25 cellular contexts compared by ENCODE assay signal in genomic region chr9:37031902-37032301, GRCh38. TPM values are rescaled to one million over a fixed set of nuclear protein-coding genes. Genes with fewer than 3 reads are reported as not detected.
DNase-seq lines count a peak whose midpoint lies in the region; ATAC-seq and TF ChIP-seq lines count a peak whose summit lies in the region.
"Had no signal": no experiment of that assay in that cellular context is flagged by ENCODE, and none has a peak within 500 bp of the region (broad histone marks: within the 10 kb centered on the region; RNA-seq: fewer than 3 reads in every experiment).

No MANE protein-coding gene starts in this region.

- H3K4me3 Mint-ChIP-seq in CD14-positive monocyte (peak overlapping the region; percentile 31 to 53), naive B cell (peak overlapping the region; percentile 90 to 100 (median 97))
- H3K4me3 Mint-ChIP-seq: central memory CD8-positive, alpha-beta T cell had no signal

- TF ChIP-seq POLR2A in upper lobe of left lung (IDR thresholded peaks at IDR 0.05): no peak

- peak overlapping the region; percentile 94 for H3K9ac ChIP-seq in OCI-LY1 (ENCODE audit: low read length)

- peak overlapping the region; percentile 88 for H3K4me2 ChIP-seq in OCI-LY1 (ENCODE audit: low read length)

- H3K4me1 Mint-ChIP-seq in CD14-positive monocyte (peaks cover 55% of the 10 kb centered on the region), naive B cell (peaks cover 62 to 76% (median 63%) of the 10 kb centered on the region in 3 donors)

- peaks cover 5% of the 10 kb centered on the region; the same call in 1 of the 2 replicates for H3F3A ChIP-seq in OCI-LY1 (ENCODE audit: insufficient read depth, low read length)

- no peaks in the 10 kb centered on the region for H3K36me3 ChIP-seq in OCI-LY1 (ENCODE audit: insufficient read depth, low read length)
- no peaks in the 10 kb centered on the region for H3K36me3 ChIP-seq in effector memory CD4-positive, alpha-beta T cell (ENCODE audit: control insufficient read depth, insufficient read depth, low read length)
- no peaks in the 10 kb centered on the region for H3K36me3 ChIP-seq in upper lobe of left lung
- H3K36me3 ChIP-seq: HAP-1, left ventricle myocardium inferior, neutrophil had no signal

- ATAC-seq in naive B cell (ENCODE audit: low read depth in 2 of 2) (no peak), GM21526 (IDR thresholded peaks at IDR 0.05; ENCODE audit: low FRiP score, unreplicated experiment) (no peak), upper lobe of left lung (ENCODE audit: low FRiP score in 2 of 2) (no peak)
- ATAC-seq: activated CD4-positive, CD25-positive, alpha-beta regulatory T cell treated with anti-CD3 and anti-CD28 coated beads, Interleukin-2, amount 50 U/mL, for 24 hours; right cardiac atrium had no signal

- H3K27me3 ChIP-seq in OCI-LY1 (ENCODE audit: insufficient read depth, low read length) (no peaks in the 10 kb centered on the region), upper lobe of left lung (peaks cover 4 to 95% (median 65%) of the 10 kb centered on the region in 4 donors)
- H3K27me3 ChIP-seq in effector memory CD4-positive, alpha-beta T cell (replicated peaks; ENCODE audit: control insufficient read depth, insufficient read depth, low read length, poor library complexity, severe bottlenecking): peaks cover 97% of the 10 kb centered on the region

- H4K20me1 ChIP-seq in OCI-LY1 (ENCODE audit: insufficient read depth, low read length): no peaks in the 10 kb centered on the region

- H3K36me3 Mint-ChIP-seq in CD14-positive monocyte (peaks cover 12 to 13% of the 10 kb centered on the region in 2 donors), naive B cell (peaks cover 6 to 15% of the 10 kb centered on the region in 2 donors)

- peaks cover 78% of the 10 kb centered on the region for H3K4me1 ChIP-seq in OCI-LY1 (ENCODE audit: insufficient read depth, low read length, severe bottlenecking)
- peaks cover 54% of the 10 kb centered on the region for H3K4me1 ChIP-seq in effector memory CD4-positive, alpha-beta T cell (ENCODE audit: control insufficient read depth, insufficient read depth, low read length, poor library complexity, severe bottlenecking)
- peaks cover 42 to 56% (median 49%) of the 10 kb centered on the region in 4 donors for H3K4me1 ChIP-seq in upper lobe of left lung

- H3K27ac ChIP-seq in OCI-LY1 (ENCODE audit: low read depth, low read length, poor library complexity, severe bottlenecking) (peak overlapping the region; percentile 97), upper lobe of left lung (no peak overlapping the region)
- H3K27ac ChIP-seq in effector memory CD4-positive, alpha-beta T cell (ENCODE audit: insufficient read depth, low read length, poor library complexity, severe bottlenecking): no peak overlapping the region
- H3K27ac ChIP-seq: left ventricle myocardium inferior, neutrophil had no signal

- intact Hi-C loops in CD14-positive monocyte (cut with micrococcal nuclease): no loop called here

- no peak overlapping the region for H3K27ac Mint-ChIP-seq in CD14-positive monocyte
- H3K27ac Mint-ChIP-seq in naive B cell: peak overlapping the region; percentile 73 to 100 (median 90)

- peaks cover 52% of the 10 kb centered on the region for H3K79me2 ChIP-seq in OCI-LY1 (ENCODE audit: insufficient read depth, low read length)

- TF ChIP-seq CTCF in CD14-positive monocyte (IDR thresholded peaks at IDR 0.05) (no peak), GM13977 (IDR thresholded peaks at IDR 0.05; ENCODE audit: extremely low read depth, insufficient read depth, missing control alignments) (no peak), OCI-LY1 (IDR thresholded peaks at IDR 0.05; ENCODE audit: low read length) (no peak), upper lobe of left lung (IDR thresholded peaks at IDR 0.05) (no peak)

- in situ Hi-C loops in GM13977 (cut with MboI; ENCODE audit: low pct_unique_long_range_greater_than_20kb, low sequenced_read_pairs, unreplicated experiment): no loop called here

- H3K9me3 Mint-ChIP-seq in CD14-positive monocyte (peaks cover 12 to 61% (median 49%) of the 10 kb centered on the region in 7 donors), naive B cell (no peaks in the 10 kb centered on the region)
- H3K9me3 Mint-ChIP-seq: central memory CD8-positive, alpha-beta T cell had no signal

- H2AFZ ChIP-seq in OCI-LY1 (ENCODE audit: low read length): no peak overlapping the region

- DNase-seq in CD14-positive monocyte (ENCODE audit: low spot score) (no peak), GM13977 (ENCODE audit: low spot score) (peak; percentile 23), naive B cell (no peak), kidney tubule cell (ENCODE audit: low spot score) (no peak), upper lobe of left lung (no peak)
- DNase-seq in effector memory CD4-positive, alpha-beta T cell: no peak
- DNase-seq: activated CD4-positive, alpha-beta T cell treated with anti-CD3 and anti-CD28 coated beads, Interleukin-2, amount 50 U/mL, for 48 hours; activated naive CD4-positive, alpha-beta T cell; left ventricle myocardium inferior; mesendoderm; MV-4-11; NCI-H146; NCI-H345; NCI-H69; right cardiac atrium; stimulated activated CD4-positive, alpha-beta T cell treated with anti-CD3 and anti-CD28 coated beads, Interleukin-2, amount 100 ng/mL, for 24 hours; T-helper 1 cell; trophoblast cell had no signal

- no peak for TF ChIP-seq EP300 in upper lobe of left lung (IDR thresholded peaks at IDR 0.05)

- no peaks in the 10 kb centered on the region for H3K9me2 ChIP-seq in OCI-LY1 (ENCODE audit: low read depth, low read length)

- 13 to 16% methylated on average over 6 of the region's 6 CpGs for WGBS in upper lobe of left lung, 2 donors

- H3K27me3 Mint-ChIP-seq in CD14-positive monocyte (ENCODE audit: low read depth in 3 of 3): peaks cover 98 to 100% (median 98%) of the 10 kb centered on the region in 3 donors
- H3K27me3 Mint-ChIP-seq in naive B cell: no peaks in the 10 kb centered on the region

- H3K9me3 ChIP-seq in OCI-LY1 (ENCODE audit: low read length) (no peaks in the 10 kb centered on the region), upper lobe of left lung (peaks cover 0 to 6% (median 1%) of the 10 kb centered on the region in 4 donors)
- H3K9me3 ChIP-seq in effector memory CD4-positive, alpha-beta T cell (ENCODE audit: control insufficient read depth, low read length): no peaks in the 10 kb centered on the region
- H3K9me3 ChIP-seq: HAP-1, left ventricle myocardium inferior, neutrophil had no signal

- H3K4me3 ChIP-seq in OCI-LY1 (ENCODE audit: low read depth, low read length, poor library complexity, severe bottlenecking): peak overlapping the region; percentile 82
- no peak overlapping the region for H3K4me3 ChIP-seq in effector memory CD4-positive, alpha-beta T cell (ENCODE audit: insufficient read depth, low read depth, low read length, poor library complexity, severe bottlenecking)
- no peak overlapping the region for H3K4me3 ChIP-seq in upper lobe of left lung
- H3K4me3 ChIP-seq: HAP-1, left ventricle myocardium inferior had no signal

RNA-seq across cellular contexts. Expression of gene PAX5, which starts 2.2 kb away (rescaled TPM):
- polyA plus RNA-seq in CD14-positive monocyte (under 1 TPM in 1 of 2 donors, not detected in 1; 0.03 TPM), naive B cell (ENCODE audit: low read depth in 6 of 6) (10 to 100 TPM; 17.1 to 83.5 (median 45.3) TPM)
- total RNA-seq in upper lobe of left lung: under 1 TPM in 5 of 6 donors, not detected in 1; under 0.01 to 0.64 (median 0.43) TPM
- total RNA-seq: left ventricle myocardium inferior, myocyte had no signal
- polyA plus RNA-seq: right cardiac atrium had no signal

Comparison
In these comparisons a context has a peak if more than half of its experiments do, and no peak if none do; other contexts are left out.
1. H3K27ac Mint-ChIP-seq: peak in naive B cell (6 of 6); none in CD14-positive monocyte (0 of 7).
2. RNA of gene PAX5, which starts 2.2 kb away (polyA plus RNA-seq): 17.1 to 83.5 TPM in naive B cell; 0.03 TPM in CD14-positive monocyte; every median in the first group is over 10 times any median in the second.